1 cellular context compared by ENCODE assay signal in the genomic region with DNA sequence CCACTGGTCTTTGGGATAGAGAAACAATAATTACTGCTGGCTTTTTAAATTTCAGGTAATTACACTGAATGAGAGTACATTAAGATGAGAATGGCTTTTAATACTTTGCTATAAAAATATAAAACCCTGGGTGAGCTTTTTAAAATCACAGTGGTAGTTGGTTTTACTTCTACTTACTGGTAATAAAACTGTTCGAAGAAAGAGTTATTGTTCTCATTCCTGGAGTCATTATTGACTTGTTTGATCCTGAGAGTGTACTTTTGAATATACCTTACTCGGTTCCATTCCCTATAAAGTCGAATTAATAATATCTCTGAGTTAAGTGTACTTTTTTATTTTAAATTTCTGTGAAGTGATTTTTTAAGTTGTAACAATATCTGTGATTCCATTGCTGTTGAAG.
TF ChIP-seq lines count a peak whose summit lies in the region.

No MANE protein-coding gene starts in this region.

TF ChIP-seq in GM23338, 12 proteins besides CTCF, POLR2A, EP300 and RAD21 (continued from another document):
- TF ChIP-seq, protein P1, sequence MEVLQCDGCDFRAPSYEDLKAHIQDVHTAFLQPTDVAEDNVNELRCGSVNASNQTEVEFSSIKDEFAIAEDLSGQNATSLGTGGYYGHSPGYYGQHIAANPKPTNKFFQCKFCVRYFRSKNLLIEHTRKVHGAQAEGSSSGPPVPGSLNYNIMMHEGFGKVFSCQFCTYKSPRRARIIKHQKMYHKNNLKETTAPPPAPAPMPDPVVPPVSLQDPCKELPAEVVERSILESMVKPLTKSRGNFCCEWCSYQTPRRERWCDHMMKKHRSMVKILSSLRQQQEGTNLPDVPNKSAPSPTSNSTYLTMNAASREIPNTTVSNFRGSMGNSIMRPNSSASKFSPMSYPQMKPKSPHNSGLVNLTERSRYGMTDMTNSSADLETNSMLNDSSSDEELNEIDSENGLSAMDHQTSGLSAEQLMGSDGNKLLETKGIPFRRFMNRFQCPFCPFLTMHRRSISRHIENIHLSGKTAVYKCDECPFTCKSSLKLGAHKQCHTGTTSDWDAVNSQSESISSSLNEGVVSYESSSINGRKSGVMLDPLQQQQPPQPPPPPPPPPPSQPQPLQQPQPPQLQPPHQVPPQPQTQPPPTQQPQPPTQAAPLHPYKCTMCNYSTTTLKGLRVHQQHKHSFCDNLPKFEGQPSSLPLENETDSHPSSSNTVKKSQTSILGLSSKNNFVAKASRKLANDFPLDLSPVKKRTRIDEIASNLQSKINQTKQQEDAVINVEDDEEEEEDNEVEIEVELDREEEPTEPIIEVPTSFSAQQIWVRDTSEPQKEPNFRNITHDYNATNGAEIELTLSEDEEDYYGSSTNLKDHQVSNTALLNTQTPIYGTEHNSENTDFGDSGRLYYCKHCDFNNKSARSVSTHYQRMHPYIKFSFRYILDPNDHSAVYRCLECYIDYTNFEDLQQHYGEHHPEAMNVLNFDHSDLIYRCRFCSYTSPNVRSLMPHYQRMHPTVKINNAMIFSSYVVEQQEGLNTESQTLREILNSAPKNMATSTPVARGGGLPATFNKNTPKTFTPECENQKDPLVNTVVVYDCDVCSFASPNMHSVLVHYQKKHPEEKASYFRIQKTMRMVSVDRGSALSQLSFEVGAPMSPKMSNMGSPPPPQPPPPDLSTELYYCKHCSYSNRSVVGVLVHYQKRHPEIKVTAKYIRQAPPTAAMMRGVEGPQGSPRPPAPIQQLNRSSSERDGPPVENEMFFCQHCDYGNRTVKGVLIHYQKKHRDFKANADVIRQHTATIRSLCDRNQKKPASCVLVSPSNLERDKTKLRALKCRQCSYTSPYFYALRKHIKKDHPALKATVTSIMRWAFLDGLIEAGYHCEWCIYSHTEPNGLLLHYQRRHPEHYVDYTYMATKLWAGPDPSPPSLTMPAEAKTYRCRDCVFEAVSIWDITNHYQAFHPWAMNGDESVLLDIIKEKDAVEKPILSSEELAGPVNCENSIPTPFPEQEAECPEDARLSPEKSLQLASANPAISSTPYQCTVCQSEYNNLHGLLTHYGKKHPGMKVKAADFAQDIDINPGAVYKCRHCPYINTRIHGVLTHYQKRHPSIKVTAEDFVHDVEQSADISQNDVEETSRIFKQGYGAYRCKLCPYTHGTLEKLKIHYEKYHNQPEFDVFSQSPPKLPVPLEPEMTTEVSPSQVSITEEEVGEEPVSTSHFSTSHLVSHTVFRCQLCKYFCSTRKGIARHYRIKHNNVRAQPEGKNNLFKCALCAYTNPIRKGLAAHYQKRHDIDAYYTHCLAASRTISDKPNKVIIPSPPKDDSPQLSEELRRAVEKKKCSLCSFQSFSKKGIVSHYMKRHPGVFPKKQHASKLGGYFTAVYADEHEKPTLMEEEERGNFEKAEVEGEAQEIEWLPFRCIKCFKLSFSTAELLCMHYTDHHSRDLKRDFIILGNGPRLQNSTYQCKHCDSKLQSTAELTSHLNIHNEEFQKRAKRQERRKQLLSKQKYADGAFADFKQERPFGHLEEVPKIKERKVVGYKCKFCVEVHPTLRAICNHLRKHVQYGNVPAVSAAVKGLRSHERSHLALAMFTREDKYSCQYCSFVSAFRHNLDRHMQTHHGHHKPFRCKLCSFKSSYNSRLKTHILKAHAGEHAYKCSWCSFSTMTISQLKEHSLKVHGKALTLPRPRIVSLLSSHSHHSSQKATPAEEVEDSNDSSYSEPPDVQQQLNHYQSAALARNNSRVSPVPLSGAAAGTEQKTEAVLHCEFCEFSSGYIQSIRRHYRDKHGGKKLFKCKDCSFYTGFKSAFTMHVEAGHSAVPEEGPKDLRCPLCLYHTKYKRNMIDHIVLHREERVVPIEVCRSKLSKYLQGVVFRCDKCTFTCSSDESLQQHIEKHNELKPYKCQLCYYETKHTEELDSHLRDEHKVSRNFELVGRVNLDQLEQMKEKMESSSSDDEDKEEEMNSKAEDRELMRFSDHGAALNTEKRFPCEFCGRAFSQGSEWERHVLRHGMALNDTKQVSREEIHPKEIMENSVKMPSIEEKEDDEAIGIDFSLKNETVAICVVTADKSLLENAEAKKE (CRISPR knock-in tag; IDR thresholded peaks at IDR 0.05), result no peak
- no peak for TF ChIP-seq ZNF331 (CRISPR knock-in tag; IDR thresholded peaks at IDR 0.05; ENCODE audit: low read depth)
- no peak for TF ChIP-seq NANOG (IDR thresholded peaks at IDR 0.05; ENCODE audit: borderline replicate concordance)
- no peak for TF ChIP-seq EZH2 (IDR thresholded peaks at IDR 0.05; ENCODE audit: low read depth, unreplicated experiment)
- TF ChIP-seq EZH2phosphoT487 (IDR thresholded peaks at IDR 0.05; ENCODE audit: unreplicated experiment), result no peak
- TF ChIP-seq JUNB (IDR thresholded peaks at IDR 0.05; ENCODE audit: unreplicated experiment), result no peak
- TF ChIP-seq, protein P2, sequence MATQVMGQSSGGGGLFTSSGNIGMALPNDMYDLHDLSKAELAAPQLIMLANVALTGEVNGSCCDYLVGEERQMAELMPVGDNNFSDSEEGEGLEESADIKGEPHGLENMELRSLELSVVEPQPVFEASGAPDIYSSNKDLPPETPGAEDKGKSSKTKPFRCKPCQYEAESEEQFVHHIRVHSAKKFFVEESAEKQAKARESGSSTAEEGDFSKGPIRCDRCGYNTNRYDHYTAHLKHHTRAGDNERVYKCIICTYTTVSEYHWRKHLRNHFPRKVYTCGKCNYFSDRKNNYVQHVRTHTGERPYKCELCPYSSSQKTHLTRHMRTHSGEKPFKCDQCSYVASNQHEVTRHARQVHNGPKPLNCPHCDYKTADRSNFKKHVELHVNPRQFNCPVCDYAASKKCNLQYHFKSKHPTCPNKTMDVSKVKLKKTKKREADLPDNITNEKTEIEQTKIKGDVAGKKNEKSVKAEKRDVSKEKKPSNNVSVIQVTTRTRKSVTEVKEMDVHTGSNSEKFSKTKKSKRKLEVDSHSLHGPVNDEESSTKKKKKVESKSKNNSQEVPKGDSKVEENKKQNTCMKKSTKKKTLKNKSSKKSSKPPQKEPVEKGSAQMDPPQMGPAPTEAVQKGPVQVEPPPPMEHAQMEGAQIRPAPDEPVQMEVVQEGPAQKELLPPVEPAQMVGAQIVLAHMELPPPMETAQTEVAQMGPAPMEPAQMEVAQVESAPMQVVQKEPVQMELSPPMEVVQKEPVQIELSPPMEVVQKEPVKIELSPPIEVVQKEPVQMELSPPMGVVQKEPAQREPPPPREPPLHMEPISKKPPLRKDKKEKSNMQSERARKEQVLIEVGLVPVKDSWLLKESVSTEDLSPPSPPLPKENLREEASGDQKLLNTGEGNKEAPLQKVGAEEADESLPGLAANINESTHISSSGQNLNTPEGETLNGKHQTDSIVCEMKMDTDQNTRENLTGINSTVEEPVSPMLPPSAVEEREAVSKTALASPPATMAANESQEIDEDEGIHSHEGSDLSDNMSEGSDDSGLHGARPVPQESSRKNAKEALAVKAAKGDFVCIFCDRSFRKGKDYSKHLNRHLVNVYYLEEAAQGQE (IDR thresholded peaks at IDR 0.05; ENCODE audit: unreplicated experiment), result no peak
- no peak for TF ChIP-seq POLR2AphosphoS5 (IDR thresholded peaks at IDR 0.05; ENCODE audit: low read depth)
